1 cellular context compared by ENCODE assay signal in genomic region chr1:44354268-44354839, GRCh38.
TF ChIP-seq lines count a peak whose summit lies in the region.

No MANE protein-coding gene starts in this region.

TF ChIP-seq in H1, 55 proteins besides CTCF, POLR2A, EP300 and RAD21:
- peak; percentile 38 for TF ChIP-seq MAX (IDR thresholded peaks at IDR 0.05)
- no peak for TF ChIP-seq NRF1 (IDR thresholded peaks at IDR 0.05; ENCODE audit: low read depth, low read length)
- no peak for TF ChIP-seq GABPA (IDR thresholded peaks at IDR 0.05; ENCODE audit: borderline replicate concordance, insufficient read depth, low read length)
